In the genomic region with DNA sequence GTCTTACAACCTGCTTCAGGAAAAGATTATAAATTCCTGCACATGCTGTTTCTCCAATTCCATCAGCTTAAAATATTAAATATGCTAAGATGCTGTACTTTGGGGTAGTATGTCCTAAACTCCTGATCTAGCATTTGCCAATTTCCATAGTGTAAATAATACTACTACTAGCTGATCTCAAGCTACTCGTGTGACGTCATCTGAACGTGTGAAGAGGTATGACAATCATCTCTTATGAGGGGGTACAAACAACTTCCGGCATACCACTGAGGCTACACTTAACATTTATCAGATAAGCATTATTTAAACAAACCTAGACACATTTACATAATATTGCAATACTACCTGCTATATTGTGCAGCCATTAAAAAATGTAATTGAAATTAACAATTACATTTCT, we compare ENCODE assay signal across 32 cellular contexts. TPM values are rescaled to one million over a fixed set of nuclear protein-coding genes. Genes with fewer than 3 reads are reported as not detected.
"Had no signal": no experiment of that assay in that cellular context is flagged by ENCODE, and none has a peak within 500 bp of the region (broad histone marks: within the 10 kb centered on the region; RNA-seq: fewer than 3 reads in every experiment).

No MANE protein-coding gene starts in this region.

- H3K4me3 ChIP-seq: stomach, suprapubic skin, testis, thoracic aorta, thyroid gland, tibial artery, tibial nerve, transverse colon, upper lobe of left lung, upper lobe of right lung, uterus, vagina had no signal

- H3K27me3 Mint-ChIP-seq: type B pancreatic cell had no signal

- H3K27ac Mint-ChIP-seq: stimulated activated effector memory CD8-positive, alpha-beta T cell treated with anti-CD3 and anti-CD28 coated beads, Interleukin-12 subunit alpha, Interleukin-12 subunit beta, amount 100 ng/mL, for 72 hours; stimulated activated memory B cell treated with anti-CD40 and anti-IgM and Interleukin-4, amounts not matched to agents 10 μg/mL and 1 μg/mL and 100 μg/mL, for 72 hours; stimulated activated naive B cell treated with anti-CD40 and anti-IgM and Interleukin-4, amounts not matched to agents 10 μg/mL and 1 μg/mL and 100 μg/mL, for 72 hours; stimulated activated naive CD8-positive, alpha-beta T cell treated with anti-CD3 and anti-CD28 coated beads, Interleukin-15, amount 100 ng/mL, for 72 hours; stimulated activated naive CD8-positive, alpha-beta T cell treated with anti-CD3 and anti-CD28 coated beads, Interleukin-15, Interleukin-2, amounts not matched to agents 100 ng/mL and 50 ng/mL, for 24 hours; type B pancreatic cell had no signal

- H3K27me3 ChIP-seq: stomach, suprapubic skin, testis, thyroid gland, tibial artery, tibial nerve, transverse colon, upper lobe of left lung, upper lobe of right lung, uterus, vagina had no signal

- H3K36me3 ChIP-seq: stomach, suprapubic skin, thoracic aorta, thyroid gland, tibial artery, tibial nerve, transverse colon, upper lobe of left lung, upper lobe of right lung, uterus, vagina had no signal

- H3K9me3 Mint-ChIP-seq: stimulated activated effector memory CD8-positive, alpha-beta T cell treated with anti-CD3 and anti-CD28 coated beads, Interleukin-12 subunit alpha, Interleukin-12 subunit beta, amount 100 ng/mL, for 72 hours; stimulated activated naive B cell treated with anti-CD40 and anti-IgM and Interleukin-4, amounts not matched to agents 10 μg/mL and 1 μg/mL and 100 μg/mL, for 72 hours; stimulated activated naive CD8-positive, alpha-beta T cell treated with anti-CD3 and anti-CD28 coated beads, Interleukin-15, Interleukin-2, amounts not matched to agents 100 ng/mL and 50 ng/mL, for 24 hours; type B pancreatic cell had no signal

- ATAC-seq: stimulated activated effector memory CD8-positive, alpha-beta T cell treated with anti-CD3 and anti-CD28 coated beads, Interleukin-12 subunit alpha, Interleukin-12 subunit beta, amount 100 ng/mL, for 72 hours; stimulated activated memory B cell treated with anti-CD40 and anti-IgM and Interleukin-4, amounts not matched to agents 10 μg/mL and 1 μg/mL and 100 μg/mL, for 72 hours; stimulated activated naive B cell treated with anti-CD40 and anti-IgM and Interleukin-4, amounts not matched to agents 10 μg/mL and 1 μg/mL and 100 μg/mL, for 72 hours; stimulated activated naive CD8-positive, alpha-beta T cell treated with anti-CD3 and anti-CD28 coated beads, Interleukin-15, amount 100 ng/mL, for 72 hours; stimulated activated naive CD8-positive, alpha-beta T cell treated with anti-CD3 and anti-CD28 coated beads, Interleukin-15, Interleukin-2, amounts not matched to agents 100 U/mL and 50 U/mL, for 24 hours; upper lobe of right lung had no signal

- H3K9me3 ChIP-seq: stomach, suprapubic skin, testis, thoracic aorta, thyroid gland, tibial artery, tibial nerve, transverse colon, upper lobe of left lung, upper lobe of right lung, uterus, vagina had no signal

- H3K4me1 ChIP-seq: stomach, suprapubic skin, testis, thyroid gland, tibial artery, tibial nerve, transverse colon, upper lobe of left lung, upper lobe of right lung, uterus, vagina had no signal

- FAIRE-seq: urothelium cell line had no signal

- H3K27ac ChIP-seq: stomach, suprapubic skin, testis, thoracic aorta, thyroid gland, tibial artery, tibial nerve, transverse colon, upper lobe of left lung, upper lobe of right lung, uterus, vagina had no signal

- H3K36me3 Mint-ChIP-seq: stimulated activated effector memory CD8-positive, alpha-beta T cell treated with anti-CD3 and anti-CD28 coated beads, Interleukin-12 subunit alpha, Interleukin-12 subunit beta, amount 100 ng/mL, for 72 hours; stimulated activated memory B cell treated with anti-CD40 and anti-IgM and Interleukin-4, amounts not matched to agents 10 μg/mL and 1 μg/mL and 100 μg/mL, for 72 hours; stimulated activated naive B cell treated with anti-CD40 and anti-IgM and Interleukin-4, amounts not matched to agents 10 μg/mL and 1 μg/mL and 100 μg/mL, for 72 hours; type B pancreatic cell had no signal

- H3K4me1 Mint-ChIP-seq: stimulated activated effector memory CD8-positive, alpha-beta T cell treated with anti-CD3 and anti-CD28 coated beads, Interleukin-12 subunit alpha, Interleukin-12 subunit beta, amount 100 ng/mL, for 72 hours; stimulated activated naive B cell treated with anti-CD40 and anti-IgM and Interleukin-4, amounts not matched to agents 10 μg/mL and 1 μg/mL and 100 μg/mL, for 72 hours; stimulated activated naive CD8-positive, alpha-beta T cell treated with anti-CD3 and anti-CD28 coated beads, Interleukin-15, amount 100 ng/mL, for 72 hours had no signal

- DNase-seq: stimulated activated CD4-positive, alpha-beta T cell treated with anti-CD3 and anti-CD28 coated beads, Interleukin-2, amount 100 ng/mL, for 48 hours; stimulated activated CD4-positive, alpha-beta T cell treated with anti-CD3 and anti-CD28 coated beads, Interleukin-4, amount 100 ng/mL, for 1 hour; stimulated activated CD4-positive, alpha-beta T cell treated with anti-CD3 and anti-CD28 coated beads, Interleukin-4, amount 100 ng/mL, for 24 hours; stimulated activated CD4-positive, alpha-beta T cell treated with anti-CD3 and anti-CD28 coated beads, Interleukin-4, amount 100 ng/mL, for 4 hours; stimulated activated CD8-positive, alpha-beta memory T cell treated with anti-CD3 and anti-CD28 coated beads, Interleukin-4, amount 100 ng/mL, for 48 hours; stimulated activated naive B cell treated with anti-CD40 and anti-IgM and Interleukin-4, amounts not matched to agents 10 μg/mL and 1 μg/mL and 100 μg/mL, for 72 hours; stimulated activated naive CD4-positive, alpha-beta T cell; stimulated activated naive CD4-positive, alpha-beta T cell treated with Interleukin-2 at 50 U/mL for 16 hours; stimulated activated naive CD8-positive, alpha-beta T cell treated with anti-CD3 and anti-CD28 coated beads, Interleukin-15, amount 100 ng/mL, for 72 hours; stimulated activated naive CD8-positive, alpha-beta T cell treated with anti-CD3 and anti-CD28 coated beads, Interleukin-15, Interleukin-2, amounts not matched to agents 100 U/mL and 50 U/mL, for 24 hours; stomach; substantia nigra; testis; thyroid gland; tibial artery; transverse colon; trophoblast cell; upper lobe of left lung; upper lobe of right lung; uterus had no signal

- H3K4me3 Mint-ChIP-seq: stimulated activated effector memory CD8-positive, alpha-beta T cell treated with anti-CD3 and anti-CD28 coated beads, Interleukin-12 subunit alpha, Interleukin-12 subunit beta, amount 100 ng/mL, for 72 hours; stimulated activated memory B cell treated with anti-CD40 and anti-IgM and Interleukin-4, amounts not matched to agents 10 μg/mL and 1 μg/mL and 100 μg/mL, for 72 hours; stimulated activated naive B cell treated with anti-CD40 and anti-IgM and Interleukin-4, amounts not matched to agents 10 μg/mL and 1 μg/mL and 100 μg/mL, for 72 hours; stimulated activated naive CD8-positive, alpha-beta T cell treated with anti-CD3 and anti-CD28 coated beads, Interleukin-15, amount 100 ng/mL, for 72 hours; stimulated activated naive CD8-positive, alpha-beta T cell treated with anti-CD3 and anti-CD28 coated beads, Interleukin-15, Interleukin-2, amounts not matched to agents 100 ng/mL and 50 ng/mL, for 24 hours; type B pancreatic cell had no signal

RNA-seq across cellular contexts. Expression of gene APELA, which starts 52.4 kb away (rescaled TPM):
- total RNA-seq: subcutaneous adipose tissue, suprapubic skin, testis, thoracic aorta, tibial nerve, transverse colon, upper lobe of right lung, ureter, urinary bladder, vagina had no signal
- polyA plus RNA-seq: urinary bladder had no signal
